17 cellular contexts compared by ENCODE assay signal in genomic region chr3:184937611-184938010, GRCh38.
DNase-seq lines count a peak whose midpoint lies in the region; TF ChIP-seq lines count a peak whose summit lies in the region.
"Had no signal": no experiment of that assay in that cellular context is flagged by ENCODE, and none has a peak within 500 bp of the region (broad histone marks: within the 10 kb centered on the region; RNA-seq: fewer than 3 reads in every experiment).

No MANE protein-coding gene starts in this region.

- H3K27me3 ChIP-seq in BE2C (no peaks in the 10 kb centered on the region), thyroid gland (no peaks in the 10 kb centered on the region)
- H3K27me3 ChIP-seq: BLaER1 treated with 17β-estradiol and CSF1 and Interleukin-3, amounts not matched to agents 10 nM and 100 nM had no signal

- H3K36me3 ChIP-seq in BE2C: no peaks in the 10 kb centered on the region
- peaks cover 9 to 17% of the 10 kb centered on the region in 2 donors for H3K36me3 ChIP-seq in thyroid gland

- TF ChIP-seq CTCF in BE2C (IDR thresholded peaks at IDR 0.05; ENCODE audit: low read depth, low read length) (no peak), fibroblast of mammary gland (conservative IDR thresholded peaks at IDR 0.05; ENCODE audit: control insufficient read depth, insufficient read depth, low read depth, low read length) (no peak), thyroid gland (IDR thresholded peaks at IDR 0.05) (no peak)

- peaks cover 9% of the 10 kb centered on the region; the same call in 1 of the 2 replicates for H3K4me1 ChIP-seq in BE2C
- H3K4me1 ChIP-seq in thyroid gland: no peaks in the 10 kb centered on the region
- H3K4me1 ChIP-seq: Caco-2 had no signal

- intact Hi-C loops in thyroid gland (cut with DNase I): no loop called here

- no peak for TF ChIP-seq POLR2A in thyroid gland (IDR thresholded peaks at IDR 0.05)

- WGBS in thyroid gland, 2 donors: 91 to 94% methylated on average over 4 of the region's 4 CpGs

- DNase-seq in BE2C: peak; percentile 23
- peak; percentile 6 for DNase-seq in HuH-7 (ENCODE audit: low spot score)
- DNase-seq in SK-MEL-5 (ENCODE audit: low read depth, low spot score): peak; percentile 99
- peak; percentile 17 for DNase-seq in fibroblast of mammary gland (ENCODE audit: low read depth)
- no peak for DNase-seq in inferior parietal cortex (ENCODE audit: extremely low spot score)
- no peak for DNase-seq in thyroid gland
- no peak for DNase-seq in germinal center (ENCODE audit: low spot score)
- DNase-seq: activated naive CD4-positive, alpha-beta T cell treated with anti-CD3 and anti-CD28 coated beads, Interleukin-2, amount 50 U/mL, for 16 hours; amygdala; Caco-2; DMS79 treated with DMSO at 0.1 percent for 48 hours; kidney; natural killer cell; NCI-H1417; NCI-H345 had no signal

- no peak overlapping the region for H3K27ac ChIP-seq in thyroid gland
- H3K27ac ChIP-seq: BLaER1 treated with 17β-estradiol and CSF1 and Interleukin-3, amounts not matched to agents 10 nM and 100 nM; VCaP had no signal

- H3K9me3 ChIP-seq in BE2C (no peaks in the 10 kb centered on the region), thyroid gland (no peaks in the 10 kb centered on the region)
- H3K9me3 ChIP-seq: BLaER1 treated with 17β-estradiol and CSF1 and Interleukin-3, amounts not matched to agents 10 nM and 100 nM; Caco-2 had no signal

- H3K4me3 ChIP-seq in BE2C (ENCODE audit: low read depth, low read length): no peak overlapping the region
- H3K4me3 ChIP-seq in fibroblast of mammary gland (ENCODE audit: control insufficient read depth, low read depth, low read length): no peak overlapping the region
- no peak overlapping the region for H3K4me3 ChIP-seq in thyroid gland (replicated peaks in 1 of 3)
- H3K4me3 ChIP-seq: BLaER1 treated with 17β-estradiol and CSF1 and Interleukin-3, amounts not matched to agents 10 nM and 100 nM had no signal

- in situ Hi-C loops in SK-MEL-5 (cut with HindIII; ENCODE audit: low pct_unique_long_range_greater_than_20kb, low sequenced_read_pairs): no loop called here

Comparison
In these comparisons a context has a peak if more than half of its experiments do, and no peak if none do; other contexts are left out.
1. DNase-seq: peak in BE2C (single experiment), HuH-7 (single experiment), SK-MEL-5 (single experiment) and fibroblast of mammary gland (single experiment); none in inferior parietal cortex (single experiment), thyroid gland (0 of 2) and germinal center (single experiment).